In the genomic region with DNA sequence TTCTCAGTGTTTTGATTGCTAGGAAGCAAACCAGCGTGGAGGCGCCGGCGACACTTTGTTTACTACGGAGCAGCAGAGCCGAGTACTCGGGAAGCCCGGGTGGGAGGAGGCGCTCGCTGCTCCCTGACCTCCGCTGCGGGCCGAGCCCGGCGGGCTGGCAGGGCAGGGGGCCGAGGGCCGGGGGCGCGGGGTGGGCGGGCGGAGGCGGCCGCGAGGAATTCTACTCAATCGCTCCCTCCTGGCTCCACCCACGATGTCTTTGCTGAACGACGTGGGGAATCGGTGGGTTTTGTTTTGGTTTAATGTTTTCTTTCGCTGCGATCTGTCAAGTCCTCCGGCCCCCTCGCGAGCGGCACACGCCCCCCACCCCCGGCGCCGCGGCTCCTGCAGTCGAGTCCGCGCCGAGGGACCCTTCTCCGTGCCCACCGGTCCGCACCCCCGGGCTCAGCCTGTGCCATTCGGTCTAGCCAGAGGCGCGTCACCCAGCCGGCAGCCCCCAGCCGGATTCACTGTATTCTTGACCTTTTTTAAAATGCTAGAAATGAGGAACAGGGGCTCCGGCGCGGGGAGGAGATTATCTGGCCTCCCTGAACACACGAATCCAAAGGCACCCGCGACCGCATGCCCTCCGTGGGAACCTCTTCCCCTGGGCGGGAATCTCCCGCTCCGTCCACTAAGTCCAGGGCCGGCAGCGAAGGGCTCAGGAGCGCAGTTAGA, we compare ENCODE assay signal across 8 cellular contexts. TPM values are rescaled to one million over a fixed set of nuclear protein-coding genes. Genes with fewer than 3 reads are reported as not detected.
DNase-seq lines count a peak whose midpoint lies in the region; ATAC-seq and TF ChIP-seq lines count a peak whose summit lies in the region.

No MANE protein-coding gene starts in this region.

- H3K27ac Mint-ChIP-seq in stimulated activated naive CD8-positive, alpha-beta T cell treated with anti-CD3 and anti-CD28 coated beads, Interleukin-15, Interleukin-2, amounts not matched to agents 100 ng/mL and 50 ng/mL, for 24 hours, result peak overlapping the region; percentile 91

- H3K4me3 ChIP-seq in coronary artery (peak overlapping the region; percentile 98), right lobe of liver (peak overlapping the region; percentile 85 to 96 (median 92))

- no peaks in the 10 kb centered on the region for H3K9me3 Mint-ChIP-seq in stimulated activated naive CD8-positive, alpha-beta T cell treated with anti-CD3 and anti-CD28 coated beads, Interleukin-15, Interleukin-2, amounts not matched to agents 100 ng/mL and 50 ng/mL, for 24 hours

- no peak for TF ChIP-seq POLR2A in right lobe of liver (IDR thresholded peaks at IDR 0.05)

- DNase-seq in activated CD4-positive, alpha-beta T cell treated with anti-CD3 and anti-CD28 coated beads for 1 hour, result peak; percentile 17
- no peak for DNase-seq in activated CD4-positive, alpha-beta T cell treated with anti-CD3 and anti-CD28 coated beads for 48 hours
- DNase-seq in SW480 (ENCODE audit: low spot score) (peak; percentile 59), coronary artery (ENCODE audit: low spot score) (peak; percentile 82), right lobe of liver (peak; percentile 49 to 85 (median 81))

- peaks cover 50% of the 10 kb centered on the region for H3K4me1 Mint-ChIP-seq in stimulated activated naive CD8-positive, alpha-beta T cell treated with anti-CD3 and anti-CD28 coated beads, Interleukin-15, Interleukin-2, amounts not matched to agents 100 ng/mL and 50 ng/mL, for 24 hours (ENCODE audit: low read depth)

- intact Hi-C loops in right lobe of liver (cut with DNase I), result loop anchor here (10.0 kb wide), 2 partner anchors 112 to 182 kb away; no protein-coding TSS in a partner anchor

- H3K4me1 ChIP-seq in right lobe of liver, result peaks cover 0 to 25% (median 4%) of the 10 kb centered on the region in 4 donors

- TF ChIP-seq CTCF in coronary artery (IDR thresholded peaks at IDR 0.05) (no peak), right lobe of liver (IDR thresholded peaks at IDR 0.05) (no peak)

- H3K27me3 Mint-ChIP-seq in stimulated activated naive CD8-positive, alpha-beta T cell treated with anti-CD3 and anti-CD28 coated beads, Interleukin-15, Interleukin-2, amounts not matched to agents 100 ng/mL and 50 ng/mL, for 24 hours, result no peaks in the 10 kb centered on the region

- no peaks in the 10 kb centered on the region for H3K9me3 ChIP-seq in right lobe of liver

- H3K4me3 Mint-ChIP-seq in stimulated activated naive CD8-positive, alpha-beta T cell treated with anti-CD3 and anti-CD28 coated beads, Interleukin-15, Interleukin-2, amounts not matched to agents 100 ng/mL and 50 ng/mL, for 24 hours, result peak overlapping the region; percentile 89

- peaks cover 16% of the 10 kb centered on the region for H3K36me3 Mint-ChIP-seq in stimulated activated naive CD8-positive, alpha-beta T cell treated with anti-CD3 and anti-CD28 coated beads, Interleukin-15, Interleukin-2, amounts not matched to agents 100 ng/mL and 50 ng/mL, for 24 hours (ENCODE audit: low read depth)

- WGBS in right lobe of liver (ENCODE audit: insufficient coverage, low coverage, low lambda C conversion rate, missing lambda C conversion rate), result under 1% methylated on average over 22 of the region's 67 CpGs

- H3K36me3 ChIP-seq in right lobe of liver, result no peaks in the 10 kb centered on the region

- H3K27me3 ChIP-seq in right lobe of liver, result no peaks in the 10 kb centered on the region

- ATAC-seq in HG03039 (IDR thresholded peaks at IDR 0.05; ENCODE audit: unreplicated experiment) (peak; percentile 15), right lobe of liver (peak; percentile 42 to 68 (median 52)), HG03196 (IDR thresholded peaks at IDR 0.05; ENCODE audit: unreplicated experiment) (no peak)

- H3K27ac ChIP-seq in coronary artery (peak overlapping the region; percentile 100), right lobe of liver (peak overlapping the region; percentile 91 to 99 (median 92))

RNA-seq across cellular contexts. Expression of gene FOXO1, which starts 0.6 kb away (rescaled TPM):
- total RNA-seq in right lobe of liver, result 10 to 100 TPM; 12.3 to 27.7 (median 14.6) TPM
